21 cellular contexts compared by ENCODE assay signal in genomic region chr17:43951750-43952149, GRCh38. TPM values are rescaled to one million over a fixed set of nuclear protein-coding genes. Genes with fewer than 3 reads are reported as not detected.
"Had no signal": no experiment of that assay in that cellular context is flagged by ENCODE, and none has a peak within 500 bp of the region (broad histone marks: within the 10 kb centered on the region; RNA-seq: fewer than 3 reads in every experiment).

No MANE protein-coding gene starts in this region.

- H3K27ac Mint-ChIP-seq: activated CD4-positive, alpha-beta memory T cell treated with anti-CD3 and anti-CD28 coated beads for 36 hours; activated CD8-positive, alpha-beta memory T cell treated with anti-CD3 and anti-CD28 coated beads, Interleukin-2, amount 10 ng/mL, durations not matched to agents 7 days and 5 days; mesothelial cell of epicardium; stimulated activated naive CD8-positive, alpha-beta T cell treated with anti-CD3 and anti-CD28 coated beads, Interleukin-15, Interleukin-2, amounts not matched to agents 100 ng/mL and 50 ng/mL, for 24 hours had no signal

- H3K9me3 Mint-ChIP-seq: activated CD4-positive, alpha-beta memory T cell treated with anti-CD3 and anti-CD28 coated beads for 36 hours; mesothelial cell of epicardium; nephron; stimulated activated naive CD8-positive, alpha-beta T cell treated with anti-CD3 and anti-CD28 coated beads, Interleukin-15, Interleukin-2, amounts not matched to agents 100 ng/mL and 50 ng/mL, for 24 hours had no signal

- H3K27ac ChIP-seq: body of pancreas, lower lobe of right lung, prostate gland, right atrium auricular region, tibial nerve, uterus had no signal

- H3K36me3 Mint-ChIP-seq: activated CD4-positive, alpha-beta memory T cell treated with anti-CD3 and anti-CD28 coated beads for 36 hours; activated CD8-positive, alpha-beta memory T cell treated with anti-CD3 and anti-CD28 coated beads, Interleukin-2, amount 10 ng/mL, durations not matched to agents 7 days and 5 days; mesothelial cell of epicardium had no signal

- ATAC-seq: activated CD8-positive, alpha-beta memory T cell treated with anti-CD3 and anti-CD28 coated beads, Interleukin-2, amount 10 ng/mL, durations not matched to agents 7 days and 5 days; body of pancreas had no signal

- H3K4me3 ChIP-seq: body of pancreas, prostate gland, uterus had no signal

- H3K4me1 ChIP-seq: prostate gland, uterus had no signal

- DNase-seq: activated CD4-positive, alpha-beta memory T cell treated with anti-CD3 and anti-CD28 coated beads for 36 hours; activated CD4-positive, alpha-beta T cell treated with anti-CD3 and anti-CD28 coated beads for 1 hour; activated CD8-positive, alpha-beta memory T cell treated with anti-CD3 and anti-CD28 coated beads, Interleukin-2, amount 10 ng/mL, durations not matched to agents 7 days and 5 days; activated naive CD4-positive, alpha-beta T cell; body of pancreas; foreskin melanocyte; hypothalamus; lower lobe of right lung; uterus had no signal

- H3K36me3 ChIP-seq: lower lobe of right lung, prostate gland, right atrium auricular region, tibial nerve, uterus had no signal

- H3K9me3 ChIP-seq: body of pancreas, lower lobe of right lung, prostate gland, right atrium auricular region, tibial nerve, uterus had no signal

- H3K4me3 Mint-ChIP-seq: activated CD4-positive, alpha-beta memory T cell treated with anti-CD3 and anti-CD28 coated beads for 36 hours; activated CD8-positive, alpha-beta memory T cell treated with anti-CD3 and anti-CD28 coated beads, Interleukin-2, amount 10 ng/mL, durations not matched to agents 7 days and 5 days; stimulated activated naive CD8-positive, alpha-beta T cell treated with anti-CD3 and anti-CD28 coated beads, Interleukin-15, Interleukin-2, amounts not matched to agents 100 ng/mL and 50 ng/mL, for 24 hours had no signal

RNA-seq across cellular contexts. Expression of gene PYY, which starts 2.0 kb away (rescaled TPM):
- total RNA-seq: activated CD4-positive, alpha-beta memory T cell treated with anti-CD3 and anti-CD28 coated beads for 36 hours; activated CD8-positive, alpha-beta memory T cell treated with anti-CD3 and anti-CD28 coated beads, Interleukin-2, amount 10 ng/mL, durations not matched to agents 7 days and 5 days; body of pancreas; dermis microvascular lymphatic vessel endothelial cell; epithelial cell of proximal tubule; lower lobe of right lung; mesothelial cell of epicardium; omental fat pad; prostate gland; right atrium auricular region; skeletal muscle tissue; T-helper 1 cell treated with Interleukin-12 subunit alpha and Interleukin-12 subunit beta and Interleukin-4 antibody, amounts not matched to agents 30 ng/mL and 1 ng/mL, for 36 hours; uterus had no signal
- polyA plus RNA-seq: fibroblast of lung had no signal

RNA-seq across cellular contexts. Expression of gene PPY, which starts 9.5 kb away (rescaled TPM):
- total RNA-seq: activated CD8-positive, alpha-beta memory T cell treated with anti-CD3 and anti-CD28 coated beads, Interleukin-2, amount 10 ng/mL, durations not matched to agents 7 days and 5 days; dermis microvascular lymphatic vessel endothelial cell; epithelial cell of proximal tubule; fibroblast of lung; lower lobe of right lung; mesothelial cell of epicardium; omental fat pad; prostate gland; right atrium auricular region; skeletal muscle tissue; T-helper 1 cell treated with Interleukin-12 subunit alpha and Interleukin-12 subunit beta and Interleukin-4 antibody, amounts not matched to agents 30 ng/mL and 1 ng/mL, for 36 hours; tibial nerve; uterus had no signal
- polyA plus RNA-seq: fibroblast of lung had no signal
